In the genomic region with DNA sequence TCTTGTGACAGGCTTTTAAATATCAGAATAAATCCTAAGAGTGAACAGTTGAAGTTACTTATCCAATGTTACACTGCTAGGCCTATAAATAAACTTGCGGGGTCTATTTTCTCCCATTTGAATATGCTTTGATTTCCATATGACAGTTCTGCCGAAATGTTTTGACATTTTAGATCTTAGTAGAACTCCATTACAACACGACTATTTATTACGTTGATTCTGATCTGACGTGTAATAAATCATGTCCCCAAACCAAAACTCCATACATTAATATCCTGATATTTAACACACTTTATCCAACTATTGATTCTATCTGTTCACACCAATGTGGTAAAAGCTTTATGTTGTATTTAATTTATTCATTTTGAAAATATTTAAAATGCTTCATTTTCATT, we compare ENCODE assay signal across 2 cellular contexts.
TF ChIP-seq lines count a peak whose summit lies in the region.

No MANE protein-coding gene starts in this region.

TF ChIP-seq in SK-N-SH, 30 proteins besides CTCF, POLR2A, EP300 and RAD21 (continued from another document):
- no peak for TF ChIP-seq SIN3A (IDR thresholded peaks at IDR 0.05; ENCODE audit: borderline replicate concordance, low read depth, low read length)
- no peak for TF ChIP-seq CHD2 (IDR thresholded peaks at IDR 0.05; ENCODE audit: low read length, partially characterized antibody)
- TF ChIP-seq ZBTB33 (IDR thresholded peaks at IDR 0.05; ENCODE audit: borderline replicate concordance, low read depth): no peak
- TF ChIP-seq, protein P1, sequence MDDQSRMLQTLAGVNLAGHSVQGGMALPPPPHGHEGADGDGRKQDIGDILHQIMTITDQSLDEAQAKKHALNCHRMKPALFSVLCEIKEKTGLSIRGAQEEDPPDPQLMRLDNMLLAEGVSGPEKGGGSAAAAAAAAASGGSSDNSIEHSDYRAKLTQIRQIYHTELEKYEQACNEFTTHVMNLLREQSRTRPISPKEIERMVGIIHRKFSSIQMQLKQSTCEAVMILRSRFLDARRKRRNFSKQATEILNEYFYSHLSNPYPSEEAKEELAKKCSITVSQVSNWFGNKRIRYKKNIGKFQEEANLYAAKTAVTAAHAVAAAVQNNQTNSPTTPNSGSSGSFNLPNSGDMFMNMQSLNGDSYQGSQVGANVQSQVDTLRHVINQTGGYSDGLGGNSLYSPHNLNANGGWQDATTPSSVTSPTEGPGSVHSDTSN (IDR thresholded peaks at IDR 0.05): no peak
- no peak for TF ChIP-seq MAX (IDR thresholded peaks at IDR 0.05; ENCODE audit: low read depth)
- no peak for TF ChIP-seq GABPA (IDR thresholded peaks at IDR 0.05; ENCODE audit: low read depth)
- TF ChIP-seq GATA2 (CRISPR knock-in tag; IDR thresholded peaks at IDR 0.05): no peak

TF ChIP-seq in SK-N-SH treated with all-trans-retinoic acid at 6 μM for 48 hours, 23 proteins besides CTCF, POLR2A, EP300 and RAD21 (continued from another document):
- TF ChIP-seq PATZ1 (CRISPR knock-in tag; IDR thresholded peaks at IDR 0.05; ENCODE audit: borderline replicate concordance) (no peak), ARNTL (CRISPR knock-in tag; IDR thresholded peaks at IDR 0.05; ENCODE audit: borderline replicate concordance, low read depth) (no peak), BACH2 (CRISPR knock-in tag; IDR thresholded peaks at IDR 0.05; ENCODE audit: borderline replicate concordance) (no peak), ZFP3 (CRISPR knock-in tag; IDR thresholded peaks at IDR 0.05) (no peak)
- TF ChIP-seq, protein P2, sequence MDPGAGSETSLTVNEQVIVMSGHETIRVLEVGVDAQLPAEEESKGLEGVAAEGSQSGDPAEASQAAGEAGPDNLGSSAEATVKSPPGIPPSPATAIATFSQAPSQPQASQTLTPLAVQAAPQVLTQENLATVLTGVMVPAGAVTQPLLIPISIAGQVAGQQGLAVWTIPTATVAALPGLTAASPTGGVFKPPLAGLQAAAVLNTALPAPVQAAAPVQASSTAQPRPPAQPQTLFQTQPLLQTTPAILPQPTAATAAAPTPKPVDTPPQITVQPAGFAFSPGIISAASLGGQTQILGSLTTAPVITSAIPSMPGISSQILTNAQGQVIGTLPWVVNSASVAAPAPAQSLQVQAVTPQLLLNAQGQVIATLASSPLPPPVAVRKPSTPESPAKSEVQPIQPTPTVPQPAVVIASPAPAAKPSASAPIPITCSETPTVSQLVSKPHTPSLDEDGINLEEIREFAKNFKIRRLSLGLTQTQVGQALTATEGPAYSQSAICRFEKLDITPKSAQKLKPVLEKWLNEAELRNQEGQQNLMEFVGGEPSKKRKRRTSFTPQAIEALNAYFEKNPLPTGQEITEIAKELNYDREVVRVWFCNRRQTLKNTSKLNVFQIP (CRISPR knock-in tag; IDR thresholded peaks at IDR 0.05; ENCODE audit: borderline replicate concordance, low read depth): no peak
